In the genomic region with DNA sequence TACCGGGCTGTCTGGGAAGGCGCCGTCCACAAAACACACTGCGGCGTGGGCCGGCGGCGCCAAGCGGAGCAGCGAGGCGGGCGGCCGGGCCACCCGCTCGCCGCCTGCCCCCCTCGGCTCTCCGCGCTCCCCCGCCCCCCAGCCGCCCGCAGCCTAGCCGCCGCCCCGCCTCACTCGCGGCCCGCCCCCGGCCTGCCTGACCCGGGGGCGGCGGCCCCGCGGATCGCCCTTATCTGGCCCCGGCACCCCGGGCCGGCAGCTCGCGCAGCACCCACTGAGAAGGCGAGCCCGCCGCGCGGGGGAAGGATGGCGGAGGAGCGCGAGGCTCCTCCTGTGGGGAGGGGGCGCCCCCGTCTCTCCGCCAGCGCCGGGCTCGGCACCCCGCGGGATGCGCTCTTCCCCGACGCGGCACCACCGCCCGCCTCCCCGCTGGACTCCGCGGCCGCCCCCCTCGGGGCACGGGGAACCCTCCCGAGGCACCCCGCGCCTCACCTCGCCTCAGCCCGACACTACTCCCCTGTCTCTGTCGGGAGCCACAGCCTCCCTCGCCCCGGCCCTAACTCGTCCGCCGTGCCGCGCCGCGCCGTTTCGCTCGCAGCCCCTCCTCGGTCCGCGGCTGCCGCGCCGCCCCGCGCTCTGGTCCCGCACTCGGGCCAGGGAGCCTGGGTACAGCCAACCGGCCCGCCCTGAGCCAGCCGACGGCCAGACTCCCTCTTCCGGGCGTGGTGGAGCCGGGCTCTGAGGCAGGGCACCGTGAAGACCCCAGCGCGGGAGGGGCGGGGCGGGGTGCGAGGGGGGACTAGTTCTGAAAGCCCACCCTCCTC, we compare ENCODE assay signal across 8 cellular contexts. TPM values are rescaled to one million over a fixed set of nuclear protein-coding genes. Genes with fewer than 3 reads are reported as not detected.
DNase-seq lines count a peak whose midpoint lies in the region; TF ChIP-seq lines count a peak whose summit lies in the region.

No MANE protein-coding gene starts in this region.

- POLR2A ChIA-PET in HEK293T (lab: Yijun Ruan, JAX), result interaction anchor here (1.0 kb wide), 2 partner anchors 13 to 101 kb away, joined by 3 to 4 read pairs; no protein-coding TSS in a partner anchor

- DNase-seq in DMS 273 (lab: John Stamatoyannopoulos, UW; ENCODE audit: unreplicated experiment), result peak; percentile 76
- DNase-seq in DMS 273 treated with DMSO at 0.1 percent for 48 hours (lab: John Stamatoyannopoulos, UW), result no peak
- peak; percentile 53 for DNase-seq in HEK293T (ENCODE audit: extremely low spot score)
- DNase-seq in NCI-H1048 (lab: John Stamatoyannopoulos, UW), result peak; percentile 56
- peak; percentile 2 for DNase-seq in activated T-cell treated with anti-CD3 and anti-CD28 coated beads for 24 hours (ENCODE audit: low read depth)
- DNase-seq in epithelial cell of proximal tubule (ENCODE audit: low read depth), result no peak

- H3K4me3 ChIP-seq in epithelial cell of proximal tubule (ENCODE audit: low read depth, low read length), result peak overlapping the region; percentile 71
- peak overlapping the region; percentile 78 for H3K4me3 ChIP-seq in mucosa of rectum (ENCODE audit: low read length in 2 of 2)
- H3K4me3 ChIP-seq in stomach smooth muscle (ENCODE audit: low read length in 2 of 2), result peak overlapping the region; percentile 68 to 76

- no peaks in the 10 kb centered on the region for H3K36me3 ChIP-seq in mucosa of rectum (ENCODE audit: control insufficient read depth in 2 of 2, insufficient read depth in 2 of 2, low read length in 2 of 2)
- no peaks in the 10 kb centered on the region for H3K36me3 ChIP-seq in stomach smooth muscle (ENCODE audit: control insufficient read depth in 2 of 2, insufficient read depth in 2 of 2, low read length in 2 of 2)

- H3K4me1 ChIP-seq in mucosa of rectum (ENCODE audit: control insufficient read depth in 2 of 2, insufficient read depth in 2 of 2, low read length in 2 of 2), result peaks cover 0 to 3% of the 10 kb centered on the region in 2 donors
- H3K4me1 ChIP-seq in stomach smooth muscle (ENCODE audit: control insufficient read depth, insufficient read depth, low read length), result peaks cover 2% of the 10 kb centered on the region

- peak overlapping the region; percentile 52 to 87 for H3K9ac ChIP-seq in mucosa of rectum (ENCODE audit: low read depth in 1 of 2, low read length in 2 of 2)
- H3K9ac ChIP-seq in stomach smooth muscle (ENCODE audit: low read length in 2 of 2), result peak overlapping the region; percentile 66 to 74

- H3K9me3 ChIP-seq in mucosa of rectum (ENCODE audit: control insufficient read depth in 2 of 2, low read length in 2 of 2) (no peaks in the 10 kb centered on the region), stomach smooth muscle (ENCODE audit: control insufficient read depth in 2 of 2, low read length in 2 of 2) (no peaks in the 10 kb centered on the region)

- no peak for TF ChIP-seq CTCF in epithelial cell of proximal tubule (conservative IDR thresholded peaks at IDR 0.05; ENCODE audit: low read depth, low read length)

- H3K27me3 ChIP-seq in mucosa of rectum (ENCODE audit: control insufficient read depth in 2 of 2, insufficient read depth in 2 of 2, low read length in 2 of 2) (no peaks in the 10 kb centered on the region), stomach smooth muscle (ENCODE audit: control insufficient read depth in 1 of 2, insufficient read depth in 2 of 2, low read length in 2 of 2) (peaks cover 0 to 3% of the 10 kb centered on the region in 2 donors)

- H3K27ac ChIP-seq in mucosa of rectum (ENCODE audit: low read depth in 2 of 2, low read length in 2 of 2), result peak overlapping the region; percentile 96 to 97
- peak overlapping the region; percentile 86 for H3K27ac ChIP-seq in stomach smooth muscle (ENCODE audit: low read length)

- CTCF ChIA-PET in HEK293T (lab: Yijun Ruan, JAX), result no interaction called here

TF ChIP-seq in HEK293T, 16 proteins besides CTCF, POLR2A, EP300 and RAD21:
- TF ChIP-seq FOXK2 (IDR thresholded peaks at IDR 0.05), result no peak
- no peak for TF ChIP-seq ARNT (IDR thresholded peaks at IDR 0.05)
- TF ChIP-seq ELF4 (IDR thresholded peaks at IDR 0.05), result no peak

RNA-seq across cellular contexts. Expression of a gene that starts 0.6 kb away (rescaled TPM):
- 19.2 and 19.4 TPM in 2 replicates for total RNA-seq in epithelial cell of proximal tubule

RNA-seq across cellular contexts. Expression of a gene that starts 33.0 kb away (rescaled TPM):
- not detected in 2 replicates for total RNA-seq in epithelial cell of proximal tubule

Comparison
In these comparisons a context has a peak if more than half of its experiments do, and no peak if none do; other contexts are left out.
1. DNase-seq: peak in DMS 273 (single experiment), HEK293T (single experiment), NCI-H1048 (single experiment) and activated T-cell treated with anti-CD3 and anti-CD28 coated beads for 24 hours (single experiment); none in DMS 273 treated with DMSO at 0.1 percent for 48 hours (single experiment) and epithelial cell of proximal tubule (single experiment).
2. Peak in every context shown above with its lines, with median percentiles within 50 percentile points of each other: H3K4me3 ChIP-seq.